In genomic region chr2:118310878-118311442, GRCh38 we compare ENCODE assay signal across 9 cellular contexts.
DNase-seq lines count a peak whose midpoint lies in the region; ATAC-seq and TF ChIP-seq lines count a peak whose summit lies in the region.
"Had no signal": no experiment of that assay in that cellular context is flagged by ENCODE, and none has a peak within 500 bp of the region (broad histone marks: within the 10 kb centered on the region; RNA-seq: fewer than 3 reads in every experiment).

No MANE protein-coding gene starts in this region.

- H3K27ac ChIP-seq in muscle layer of duodenum (ENCODE audit: low read length) (no peak overlapping the region), Peyer's patch (no peak overlapping the region)

- H3K27me3 Mint-ChIP-seq in stimulated activated naive CD8-positive, alpha-beta T cell treated with anti-CD3 and anti-CD28 coated beads, Interleukin-15, Interleukin-2, amounts not matched to agents 100 ng/mL and 50 ng/mL, for 24 hours: peaks cover 29% of the 10 kb centered on the region

- DNase-seq in stimulated activated naive CD8-positive, alpha-beta T cell treated with anti-CD3 and anti-CD28 coated beads, Interleukin-15, Interleukin-2, amounts not matched to agents 100 U/mL and 50 U/mL, for 24 hours: no peak
- DNase-seq in choroid plexus epithelial cell (ENCODE audit: low read depth): peak; percentile 5
- no peak for DNase-seq in Peyer's patch
- DNase-seq: aorta had no signal

- peak overlapping the region; percentile 80 for H3K4me3 Mint-ChIP-seq in stimulated activated naive CD8-positive, alpha-beta T cell treated with anti-CD3 and anti-CD28 coated beads, Interleukin-15, Interleukin-2, amounts not matched to agents 100 ng/mL and 50 ng/mL, for 24 hours

- H3K9me3 ChIP-seq in muscle layer of duodenum (ENCODE audit: control insufficient read depth in 1 of 2, low read length in 2 of 2) (no peaks in the 10 kb centered on the region), Peyer's patch (no peaks in the 10 kb centered on the region)

- H3K4me1 Mint-ChIP-seq in stimulated activated naive CD8-positive, alpha-beta T cell treated with anti-CD3 and anti-CD28 coated beads, Interleukin-15, Interleukin-2, amounts not matched to agents 100 ng/mL and 50 ng/mL, for 24 hours (ENCODE audit: low read depth): peaks cover 9% of the 10 kb centered on the region

- H3K36me3 ChIP-seq in muscle layer of duodenum (ENCODE audit: control insufficient read depth in 1 of 2, insufficient read depth in 2 of 2, low read length in 2 of 2) (no peaks in the 10 kb centered on the region), Peyer's patch (no peaks in the 10 kb centered on the region)

- H3K4me3 ChIP-seq in choroid plexus epithelial cell (ENCODE audit: low read depth, low read length): peak overlapping the region; percentile 63
- peak overlapping the region; percentile 61 to 73 for H3K4me3 ChIP-seq in muscle layer of duodenum (ENCODE audit: low read depth in 1 of 2, low read length in 2 of 2)
- H3K4me3 ChIP-seq in Peyer's patch: peak overlapping the region in 2 of 4 donors; percentile 36 to 52

- no peaks in the 10 kb centered on the region for H3K9me3 Mint-ChIP-seq in stimulated activated naive CD8-positive, alpha-beta T cell treated with anti-CD3 and anti-CD28 coated beads, Interleukin-15, Interleukin-2, amounts not matched to agents 100 ng/mL and 50 ng/mL, for 24 hours

- TF ChIP-seq POLR2A in Peyer's patch (IDR thresholded peaks at IDR 0.05): no peak

- H3K27me3 ChIP-seq in muscle layer of duodenum (ENCODE audit: low read depth, low read length) (peaks cover 7% of the 10 kb centered on the region), Peyer's patch (no peaks in the 10 kb centered on the region)

- H3K27ac Mint-ChIP-seq in stimulated activated naive CD8-positive, alpha-beta T cell treated with anti-CD3 and anti-CD28 coated beads, Interleukin-15, Interleukin-2, amounts not matched to agents 100 ng/mL and 50 ng/mL, for 24 hours: peak overlapping the region; percentile 89

- H3K4me1 ChIP-seq in muscle layer of duodenum (ENCODE audit: control insufficient read depth in 1 of 2, insufficient read depth in 2 of 2, low read length in 2 of 2) (peaks cover 0 to 11% of the 10 kb centered on the region in 2 donors), Peyer's patch (no peaks in the 10 kb centered on the region)

- no peaks in the 10 kb centered on the region for H3K36me3 Mint-ChIP-seq in stimulated activated naive CD8-positive, alpha-beta T cell treated with anti-CD3 and anti-CD28 coated beads, Interleukin-15, Interleukin-2, amounts not matched to agents 100 ng/mL and 50 ng/mL, for 24 hours (ENCODE audit: low read depth)

- ATAC-seq in stimulated activated naive CD8-positive, alpha-beta T cell treated with anti-CD3 and anti-CD28 coated beads, Interleukin-15, Interleukin-2, amounts not matched to agents 100 U/mL and 50 U/mL, for 24 hours: no peak
- ATAC-seq in HG02840 (IDR thresholded peaks at IDR 0.05; ENCODE audit: low FRiP score, unreplicated experiment) (no peak), HG02970 (IDR thresholded peaks at IDR 0.05; ENCODE audit: low FRiP score, unreplicated experiment) (no peak), GM21515 (IDR thresholded peaks at IDR 0.05; ENCODE audit: unreplicated experiment) (no peak)

- no peak for TF ChIP-seq CTCF in choroid plexus epithelial cell (conservative IDR thresholded peaks at IDR 0.05; ENCODE audit: low read depth, low read length)
- TF ChIP-seq CTCF in Peyer's patch (IDR thresholded peaks at IDR 0.05): no peak
